8 cellular contexts compared by ENCODE assay signal in genomic region chr11:35166369-35167360, GRCh38. TPM values are rescaled to one million over a fixed set of nuclear protein-coding genes. Genes with fewer than 3 reads are reported as not detected.
DNase-seq lines count a peak whose midpoint lies in the region; ATAC-seq and TF ChIP-seq lines count a peak whose summit lies in the region.

No MANE protein-coding gene starts in this region.

- no peak overlapping the region for H2BK120ac ChIP-seq in neuronal stem cell (ENCODE audit: low read depth, low read length)

- H3K27ac ChIP-seq in C4-2B (peak overlapping the region; percentile 9; the same call in 1 of the 2 replicates), Panc1 (ENCODE audit: low read length) (peak overlapping the region; percentile 99), neuronal stem cell (replicated peaks; ENCODE audit: low read length) (no peak overlapping the region)

- H3K4me1 ChIP-seq in Panc1 (ENCODE audit: control insufficient read depth, insufficient read depth, low read length) (peaks cover 100% of the 10 kb centered on the region), neuronal stem cell (ENCODE audit: control insufficient read depth in 2 of 2, insufficient read depth in 1 of 2, low read depth in 1 of 2, low read length in 2 of 2) (peaks cover 5 to 15% of the 10 kb centered on the region in 2 donors)

- no peak overlapping the region for H4K91ac ChIP-seq in neuronal stem cell (ENCODE audit: low read depth, low read length, poor library complexity)

- no peak overlapping the region for H3K4me2 ChIP-seq in neuronal stem cell (ENCODE audit: insufficient read depth, low read length, poor library complexity, severe bottlenecking)

- H3K27me3 ChIP-seq in Panc1 (ENCODE audit: control insufficient read depth, insufficient read depth, low read length) (no peaks in the 10 kb centered on the region), neuronal stem cell (ENCODE audit: control insufficient read depth in 3 of 3, insufficient read depth in 3 of 3, low read depth in 1 of 3, low read length in 3 of 3) (no peaks in the 10 kb centered on the region)

- POLR2A ChIA-PET in Panc1 (lab: Charles Lee) = interaction anchor here (0.6 to 0.7 kb wide), 2 partner anchors 17 to 244 kb away, joined by 3 to 6 read pairs; no protein-coding TSS in a partner anchor

- H3K14ac ChIP-seq in neuronal stem cell (ENCODE audit: low read length) = no peak overlapping the region

- in situ Hi-C loops in Panc1 (cut with HindIII; ENCODE audit: low pct_unique_long_range_greater_than_20kb, low sequenced_read_pairs) = no loop called here

- H2BK5ac ChIP-seq in neuronal stem cell (ENCODE audit: low read length) = no peak overlapping the region

- no peak overlapping the region for H2BK12ac ChIP-seq in neuronal stem cell (ENCODE audit: low read length)

- H3K23ac ChIP-seq in neuronal stem cell (ENCODE audit: low read depth, low read length, poor library complexity) = no peak overlapping the region

- no peak overlapping the region for H2BK15ac ChIP-seq in neuronal stem cell (ENCODE audit: low read length)

- no TSS peak for BruUV-seq in Panc1 (replicated peaks; lab: Mats Ljungman, UMichigan)

- no peaks in the 10 kb centered on the region for H3K79me1 ChIP-seq in neuronal stem cell (ENCODE audit: low read depth, low read length)

- H3K4me3 ChIP-seq in Panc1 (ENCODE audit: low read depth in 2 of 2, low read length in 2 of 2) (peak overlapping the region in 1 of 2 experiments; percentile 12; a peak in 2 of 4 replicates), neuronal stem cell (ENCODE audit: low read length in 2 of 2) (no peak overlapping the region)

- TF ChIP-seq CTCF in C4-2B (conservative IDR thresholded peaks at IDR 0.05) = no peak
- TF ChIP-seq CTCF in Panc1 (IDR thresholded peaks at IDR 0.05) = no peak

- ATAC-seq in GM21447 (IDR thresholded peaks at IDR 0.05; ENCODE audit: unreplicated experiment) (peak; percentile 10), Panc1 (peak; percentile 66)

- H3K36me3 ChIP-seq in Panc1 (ENCODE audit: control insufficient read depth, insufficient read depth, low read length) (peaks cover 9% of the 10 kb centered on the region; the same call in 1 of the 2 replicates), neuronal stem cell (replicated peaks in 1 of 2; ENCODE audit: control insufficient read depth in 2 of 2, insufficient read depth in 2 of 2, low read length in 2 of 2) (no peaks in the 10 kb centered on the region)

- DNase-seq in Panc1 (ENCODE audit: low read depth, low spot score) (no peak), dedifferentiated amniotic fluid mesenchymal stem cell (ENCODE audit: extremely low spot score) (peak; percentile 94), neuronal stem cell (ENCODE audit: low spot score) (no peak), NCI-H82 (lab: John Stamatoyannopoulos, UW) (no peak), NOMO-1 treated with dmso at 0.1 percent for 144 hours (lab: John Stamatoyannopoulos, UW; ENCODE audit: unreplicated experiment) (no peak), RPMI8226 (no peak)

- intact Hi-C loops in Panc1 (cut with micrococcal nuclease; ENCODE audit: unreplicated experiment) = no loop called here

- H3K9me3 ChIP-seq in Panc1 (ENCODE audit: control insufficient read depth, insufficient read depth, low read depth, low read length) (no peaks in the 10 kb centered on the region), neuronal stem cell (replicated peaks in 1 of 2; ENCODE audit: control insufficient read depth in 2 of 2, insufficient read depth in 1 of 2, low read depth in 1 of 2, low read length in 2 of 2) (no peaks in the 10 kb centered on the region)

- H3K9ac ChIP-seq in neuronal stem cell (ENCODE audit: low read depth, low read length, poor library complexity) = no peak overlapping the region

- H3K18ac ChIP-seq in neuronal stem cell (ENCODE audit: low read length) = peak overlapping the region; percentile 5

- no peak overlapping the region for H4K8ac ChIP-seq in neuronal stem cell (ENCODE audit: low read depth, low read length)

- peak overlapping the region; percentile 82 for H2AFZ ChIP-seq in neuronal stem cell (ENCODE audit: low read length)

- CTCF ChIA-PET in Panc1 (lab: Charles Lee) = interaction anchor here (0.6 kb wide), 1 partner anchor 980 kb away, joined by 3 read pairs; no protein-coding TSS in a partner anchor

- no CpG with 5 or more reads among the region's 11 CpGs for WGBS in neuronal stem cell (ENCODE audit: extremely low coverage in 2 of 2, insufficient read length in 2 of 2, insufficient replicate concordance in 1 of 2), 2 donors

- H2AK5ac ChIP-seq in neuronal stem cell (ENCODE audit: low read depth, low read length) = peak overlapping the region; percentile 53

- H3K4ac ChIP-seq in neuronal stem cell (ENCODE audit: low read length) = no peak overlapping the region

RNA-seq across cellular contexts. Expression of gene CD44, which starts 27.7 kb away (rescaled TPM):
- 1,819 TPM for total RNA-seq in Panc1 (2021; ENCODE audit: unreplicated experiment)
- polyA plus RNA-seq in Panc1 (2012; ENCODE audit: insufficient read length) = 1,270 TPM
- 1.6 TPM for polyA plus RNA-seq in neuronal stem cell (2013, experiment 1 of 2)
- 0.75 TPM for polyA plus RNA-seq in neuronal stem cell (2013, experiment 2 of 2)
